In the genomic region with DNA sequence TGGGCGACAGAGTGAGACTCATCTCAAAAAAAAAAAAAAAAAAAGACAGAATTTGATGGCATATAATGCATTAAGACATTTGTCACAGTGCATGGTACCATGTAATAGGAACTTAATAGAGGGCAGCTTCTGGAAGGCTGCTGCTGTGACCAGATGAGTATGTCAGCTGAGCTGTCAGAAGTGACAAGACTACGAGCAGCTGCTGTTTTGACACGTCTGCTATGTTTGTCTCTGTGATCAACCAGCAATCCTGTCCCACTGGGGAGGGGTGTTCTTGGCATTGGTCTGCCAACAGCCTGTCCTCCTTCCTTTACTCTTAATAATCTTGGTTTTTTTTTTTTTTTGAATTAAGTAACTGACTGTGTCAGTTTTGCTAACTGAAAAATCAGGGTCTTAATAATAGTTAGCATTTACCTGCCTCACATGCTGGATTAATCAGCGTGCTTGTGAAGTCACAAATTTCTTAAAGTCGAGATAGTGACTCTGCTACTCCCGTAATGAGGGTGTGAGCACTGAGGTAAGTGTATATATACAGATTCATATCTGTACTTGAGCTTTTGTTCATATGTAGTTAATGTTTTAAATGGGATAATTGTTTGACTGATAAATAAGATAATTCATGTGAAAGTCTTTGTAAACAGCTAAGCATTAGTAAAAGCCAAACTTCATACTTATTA, we compare ENCODE assay signal across 20 cellular contexts.
"Had no signal": no experiment of that assay in that cellular context is flagged by ENCODE, and none has a peak within 500 bp of the region (broad histone marks: within the 10 kb centered on the region; RNA-seq: fewer than 3 reads in every experiment).

No MANE protein-coding gene starts in this region.

- H3K36me3 ChIP-seq: gastrocnemius medialis, neutrophil had no signal

- H3K27me3 ChIP-seq: gastrocnemius medialis, neutrophil had no signal

- H3K4me1 ChIP-seq: parathyroid adenoma had no signal

- ATAC-seq: activated CD8-positive, alpha-beta T cell treated with anti-CD3 and anti-CD28 coated beads for 36 hours; activated T-helper 17 cell treated with anti-CD3 and anti-CD28 coated beads, Interleukin-2, amount 50 U/mL, for 72 hours; naive thymus-derived CD4-positive, alpha-beta T cell; stimulated activated naive CD8-positive, alpha-beta T cell treated with anti-CD3 and anti-CD28 coated beads, Interleukin-15, amount 100 ng/mL, for 72 hours had no signal

- FAIRE-seq: colon, endometrium, small intestine had no signal

- DNase-seq: activated CD4-positive, alpha-beta T cell treated with anti-CD3 and anti-CD28 coated beads for 48 hours; activated CD4-positive, CD25-positive, alpha-beta regulatory T cell; activated CD8-positive, alpha-beta T cell treated with anti-CD3 and anti-CD28 coated beads for 36 hours; activated naive CD4-positive, alpha-beta T cell; activated naive CD8-positive, alpha-beta T cell treated with anti-CD3 and anti-CD28 coated beads, Interleukin-2, amount 10 ng/mL, durations not matched to agents 7 days and 5 days; activated T-cell treated with anti-CD3 and anti-CD28 coated beads, Interleukin-2, amount 50 U/mL, for 1 hour; amygdala; erythroblast; immature natural killer cell; naive thymus-derived CD4-positive, alpha-beta T cell; small intestine; stimulated activated CD4-positive, alpha-beta T cell treated with anti-CD3 and anti-CD28 coated beads, Interleukin-4, amount 100 ng/mL, for 1 hour; stimulated activated naive CD8-positive, alpha-beta T cell treated with anti-CD3 and anti-CD28 coated beads, Interleukin-15, amount 100 ng/mL, for 72 hours; T1000 had no signal

- H3K4me3 ChIP-seq: gastrocnemius medialis had no signal

- H3K27ac ChIP-seq: gastrocnemius medialis, neutrophil, parathyroid adenoma had no signal

- H3K9me3 ChIP-seq: gastrocnemius medialis, neutrophil had no signal
